ENCODE assay signal across 16 cellular contexts in genomic region chr9:72022846-72023245, GRCh38. TPM values are rescaled to one million over a fixed set of nuclear protein-coding genes. Genes with fewer than 3 reads are reported as not detected.
DNase-seq lines count a peak whose midpoint lies in the region; ATAC-seq, FAIRE-seq and TF ChIP-seq lines count a peak whose summit lies in the region.
"Had no signal": no experiment of that assay in that cellular context is flagged by ENCODE, and none has a peak within 500 bp of the region (broad histone marks: within the 10 kb centered on the region; RNA-seq: fewer than 3 reads in every experiment).

No MANE protein-coding gene starts in this region.

- no peaks in the 10 kb centered on the region for H3K9me3 Mint-ChIP-seq in astrocyte (ENCODE audit: unreplicated experiment)
- H3K9me3 Mint-ChIP-seq: activated T-cell treated with anti-CD3 and anti-CD28 coated beads, Interleukin-2, amount 50 U/mL, for 24 hours; CD4-positive, alpha-beta T cell had no signal

- no TSS peak for BruUV-seq in IMR-90 (replicated peaks; lab: Mats Ljungman, UMichigan)

- H3K27me3 ChIP-seq in IMR-90 (ENCODE audit: control insufficient read depth, insufficient read depth, low read length), result no peaks in the 10 kb centered on the region
- H3K27me3 ChIP-seq in astrocyte (ENCODE audit: insufficient read depth, low read length), result no peaks in the 10 kb centered on the region
- H3K27me3 ChIP-seq in BE2C, result no peaks in the 10 kb centered on the region
- H3K27me3 ChIP-seq: heart right ventricle, suprapubic skin had no signal

- H2AFZ ChIP-seq in IMR-90 (replicated peaks; ENCODE audit: low read length, poor library complexity) (no peak overlapping the region), astrocyte (ENCODE audit: low read depth, low read length) (no peak overlapping the region)

- no peak overlapping the region for H2AK5ac ChIP-seq in IMR-90 (ENCODE audit: low read depth, low read length)

- H3K9me1 ChIP-seq in IMR-90 (ENCODE audit: insufficient read depth, low read length), result no peaks in the 10 kb centered on the region

- no peak overlapping the region for H2AK9ac ChIP-seq in IMR-90 (replicated peaks; ENCODE audit: low read depth, low read length, poor library complexity)

- H3K4me2 ChIP-seq in IMR-90 (ENCODE audit: low read depth, low read length) (no peak overlapping the region), astrocyte (ENCODE audit: low read length) (peak overlapping the region; percentile 5)

- H3K4me1 Mint-ChIP-seq in astrocyte (ENCODE audit: low read depth, unreplicated experiment), result peaks cover 8% of the 10 kb centered on the region

- H4K91ac ChIP-seq in IMR-90 (ENCODE audit: insufficient read depth, low read depth, low read length), result no peak overlapping the region

- no CpG with 5 or more reads among the region's 3 CpGs for WGBS in IMR-90 (ENCODE audit: extremely low coverage in 2 of 2, insufficient read length in 1 of 2), 2 experiments

- dilution Hi-C loops in IMR-90 (cut with HindIII; ENCODE audit: low sequenced_read_pairs, unreplicated experiment), result no loop called here

- no peak for TF ChIP-seq RAD21 in IMR-90 (IDR thresholded peaks at IDR 0.05; ENCODE audit: low read length)

- H3K56ac ChIP-seq in IMR-90 (ENCODE audit: extremely low read depth, insufficient read depth, low read length), result no peak overlapping the region

- H2BK20ac ChIP-seq in IMR-90 (ENCODE audit: low read depth, low read length), result no peak overlapping the region

- POLR2A ChIA-PET in IMR-90 (lab: Charles Lee; ENCODE audit: unreplicated experiment), result no interaction called here

- peak; percentile 84 for ATAC-seq in IMR-90 (ENCODE audit: low read depth)
- ATAC-seq: heart right ventricle had no signal

- H4K8ac ChIP-seq in IMR-90 (ENCODE audit: low read depth in 2 of 2, low read length in 2 of 2), result no peak overlapping the region

- no peak for FAIRE-seq in astrocyte (lab: Jason Lieb, UNC)

- H3K36me3 ChIP-seq in IMR-90 (ENCODE audit: control insufficient read depth, insufficient read depth, low read length) (no peaks in the 10 kb centered on the region), astrocyte (ENCODE audit: insufficient read depth, low read length) (no peaks in the 10 kb centered on the region), BE2C (no peaks in the 10 kb centered on the region)
- H3K36me3 ChIP-seq: heart right ventricle, suprapubic skin had no signal

- no peaks in the 10 kb centered on the region for H3K36me3 Mint-ChIP-seq in astrocyte (ENCODE audit: low read depth, unreplicated experiment)

- no peaks in the 10 kb centered on the region for H3K4me1 ChIP-seq in IMR-90 (ENCODE audit: control insufficient read depth, insufficient read depth, low read length)
- peaks cover 3% of the 10 kb centered on the region for H3K4me1 ChIP-seq in astrocyte (ENCODE audit: insufficient read depth, low read length)
- no peaks in the 10 kb centered on the region for H3K4me1 ChIP-seq in BE2C
- H3K4me1 ChIP-seq: suprapubic skin had no signal

- no peaks in the 10 kb centered on the region for H3K79me2 ChIP-seq in astrocyte (ENCODE audit: insufficient read depth, low read length)

- H3K27me3 Mint-ChIP-seq in astrocyte (ENCODE audit: low read depth, unreplicated experiment), result no peaks in the 10 kb centered on the region
- H3K27me3 Mint-ChIP-seq: activated T-cell treated with anti-CD3 and anti-CD28 coated beads, Interleukin-2, amount 50 U/mL, for 24 hours; CD4-positive, alpha-beta T cell had no signal

- no peak overlapping the region for H3K4ac ChIP-seq in IMR-90 (ENCODE audit: low read depth, low read length)

- in situ Hi-C loops in IMR-90 (cut with MboI; ENCODE audit: low sequenced_read_pairs), result loop anchor here (10.0 kb wide), 1 partner anchor 418 kb away; no protein-coding TSS in a partner anchor

- H3K4me3 ChIP-seq in AG10803 (ENCODE audit: low read length) (no peak overlapping the region), IMR-90 (ENCODE audit: insufficient read depth, low read depth, low read length) (no peak overlapping the region), astrocyte (ENCODE audit: insufficient read depth, low read depth, low read length) (no peak overlapping the region), BE2C (ENCODE audit: low read depth, low read length) (no peak overlapping the region)
- H3K4me3 ChIP-seq: heart right ventricle, suprapubic skin had no signal

- no peak overlapping the region for H3K4me3 Mint-ChIP-seq in astrocyte (ENCODE audit: unreplicated experiment)
- H3K4me3 Mint-ChIP-seq: activated T-cell treated with anti-CD3 and anti-CD28 coated beads, Interleukin-2, amount 50 U/mL, for 24 hours; CD4-positive, alpha-beta T cell had no signal

- CTCF ChIA-PET in IMR-90 (lab: Yijun Ruan, JAX), result interaction anchor here (2.8 kb wide), 1 partner anchor 215 kb away, joined by 35 read pairs; no protein-coding TSS in a partner anchor

- TF ChIP-seq POLR2A in IMR-90 (IDR thresholded peaks at IDR 0.05; ENCODE audit: low read depth, low read length), result no peak

- H3K9me3 ChIP-seq in IMR-90 (ENCODE audit: control insufficient read depth, insufficient read depth, low read length), result no peaks in the 10 kb centered on the region
- H3K9me3 ChIP-seq in astrocyte (ENCODE audit: insufficient read depth, low read depth, low read length), result no peaks in the 10 kb centered on the region
- H3K9me3 ChIP-seq in BE2C, result no peaks in the 10 kb centered on the region
- H3K9me3 ChIP-seq: heart right ventricle, suprapubic skin had no signal

- no peaks in the 10 kb centered on the region for H3K79me1 ChIP-seq in IMR-90 (ENCODE audit: low read depth in 1 of 2, low read length in 2 of 2)

- no peak overlapping the region for H3K27ac ChIP-seq in IMR-90 (ENCODE audit: insufficient read depth, low read length)
- no peak overlapping the region for H3K27ac ChIP-seq in astrocyte (ENCODE audit: low read depth, low read length)
- H3K27ac ChIP-seq: heart right ventricle, suprapubic skin had no signal

- no peak overlapping the region for H2BK5ac ChIP-seq in IMR-90 (ENCODE audit: low read depth, low read length, poor library complexity, severe bottlenecking)

- no peak overlapping the region for H2BK120ac ChIP-seq in IMR-90 (ENCODE audit: low read depth, low read length)

- H3K18ac ChIP-seq in IMR-90 (ENCODE audit: low read depth, low read length), result no peak overlapping the region

- no peak overlapping the region for H3K27ac Mint-ChIP-seq in astrocyte (ENCODE audit: unreplicated experiment)
- H3K27ac Mint-ChIP-seq: activated T-cell treated with anti-CD3 and anti-CD28 coated beads, Interleukin-2, amount 50 U/mL, for 24 hours; CD4-positive, alpha-beta T cell had no signal

- H3K9ac ChIP-seq in IMR-90 (ENCODE audit: low read depth, low read length) (no peak overlapping the region), astrocyte (ENCODE audit: low read length) (no peak overlapping the region)

- no peak for TF ChIP-seq CTCF in AG10803 (conservative IDR thresholded peaks at IDR 0.05; ENCODE audit: low read length)
- TF ChIP-seq CTCF in IMR-90 (conservative IDR thresholded peaks at IDR 0.05; ENCODE audit: low read depth, low read length), result no peak
- TF ChIP-seq CTCF in astrocyte (IDR thresholded peaks at IDR 0.05; ENCODE audit: insufficient read depth, low read depth, low read length), result no peak
- TF ChIP-seq CTCF in BE2C (IDR thresholded peaks at IDR 0.05; ENCODE audit: low read depth, low read length), result no peak

- DNase-seq in AG10803 (ENCODE audit: low read depth), result peak; percentile 79
- DNase-seq in IMR-90, result peak; percentile 85
- peak; percentile 93 for DNase-seq in astrocyte (ENCODE audit: low read depth)
- DNase-seq in kidney glomerular epithelial cell (lab: John Stamatoyannopoulos, UW), result peak; percentile 56
- no peak for DNase-seq in NCI-H2107 (lab: John Stamatoyannopoulos, UW)
- no peak for DNase-seq in BE2C
- no peak for DNase-seq in C1 segment of cervical spinal cord (lab: John Stamatoyannopoulos, UW)
- no peak for DNase-seq in putamen (ENCODE audit: low spot score)
- DNase-seq: activated T-cell treated with anti-CD3 and anti-CD28 coated beads, Interleukin-2, amount 50 U/mL, for 24 hours; CD4-positive, alpha-beta T cell; heart right ventricle; Karpas-422; NCI-H524 treated with DMSO at 0.1 percent for 48 hours; stimulated activated CD4-positive, alpha-beta T cell treated with anti-CD3 and anti-CD28 coated beads, Interleukin-1b, Interleukin-23, amount 100 ng/mL, for 48 hours had no signal

- intact Hi-C loops in IMR-90 (cut with micrococcal nuclease), result no loop called here

- H4K5ac ChIP-seq in IMR-90 (ENCODE audit: low read depth, low read length), result no peak overlapping the region

- no peak overlapping the region for H2BK15ac ChIP-seq in IMR-90 (ENCODE audit: low read depth, low read length)

- no peak overlapping the region for H3K14ac ChIP-seq in IMR-90 (replicated peaks; ENCODE audit: low read depth, low read length)

- H4K20me1 ChIP-seq in IMR-90 (ENCODE audit: insufficient read depth, low read length) (no peaks in the 10 kb centered on the region), astrocyte (ENCODE audit: insufficient read depth, low read length) (no peaks in the 10 kb centered on the region)

- H3K23ac ChIP-seq in IMR-90 (ENCODE audit: low read depth, low read length), result no peak overlapping the region

TF ChIP-seq in IMR-90, 13 proteins besides CTCF, POLR2A, EP300 and RAD21:
- TF ChIP-seq RFX5 (IDR thresholded peaks at IDR 0.05; ENCODE audit: low read depth, low read length) (no peak), NFE2L2 (IDR thresholded peaks at IDR 0.05; ENCODE audit: low read depth, low read length) (no peak), RCOR1 (IDR thresholded peaks at IDR 0.05; ENCODE audit: insufficient replicate concordance, low read length) (no peak), MAZ (IDR thresholded peaks at IDR 0.05; ENCODE audit: borderline replicate concordance, low read depth, low read length) (no peak), FOS (IDR thresholded peaks at IDR 0.05; ENCODE audit: low read depth, low read length) (peak; percentile 64), CEBPB (IDR thresholded peaks at IDR 0.05; ENCODE audit: low read depth, low read length) (no peak), ELK1 (IDR thresholded peaks at IDR 0.05; ENCODE audit: borderline replicate concordance, low read depth, low read length) (no peak), CHD1 (IDR thresholded peaks at IDR 0.05; ENCODE audit: low read depth, low read length) (no peak)
TF ChIP-seq in IMR-90: peak in this region for 1.

RNA-seq across cellular contexts. Expression of gene C9orf57, which starts 37.6 kb away (rescaled TPM):
- total RNA-seq in IMR-90 (2012; rRNA removed), result not detected in 2 replicates
- polyA plus RNA-seq in IMR-90 (2012; rRNA removed), result not detected in 2 replicates
- not detected in 2 replicates for polyA plus RNA-seq in IMR-90 (2012; cell fraction: cytosol; rRNA removed)
- polyA plus RNA-seq in IMR-90 (2012; cell fraction: nucleus; rRNA removed; ENCODE audit: low replicate concordance), result not detected in 2 replicates
- not detected in 2 replicates for total RNA-seq in astrocyte
- not detected for polyA plus RNA-seq in BE2C (2012; ENCODE audit: insufficient read depth, insufficient read length, low read depth)
- total RNA-seq: CD4-positive, alpha-beta T cell; heart right ventricle; suprapubic skin; T-helper 2 cell treated with Interferon-gamma antibody and Interleukin-4, amounts not matched to agents 100 ng/mL and 5 ng/mL, for 36 hours had no signal
- polyA plus RNA-seq: heart right ventricle had no signal

Comparison
In these comparisons a context has a peak if more than half of its experiments do, and no peak if none do; other contexts are left out.
1. DNase-seq: peak in AG10803 (single experiment), IMR-90 (single experiment), astrocyte (single experiment) and kidney glomerular epithelial cell (single experiment); none in NCI-H2107 (single experiment), BE2C (single experiment), C1 segment of cervical spinal cord (0 of 14) and putamen (single experiment).